In the genomic region with DNA sequence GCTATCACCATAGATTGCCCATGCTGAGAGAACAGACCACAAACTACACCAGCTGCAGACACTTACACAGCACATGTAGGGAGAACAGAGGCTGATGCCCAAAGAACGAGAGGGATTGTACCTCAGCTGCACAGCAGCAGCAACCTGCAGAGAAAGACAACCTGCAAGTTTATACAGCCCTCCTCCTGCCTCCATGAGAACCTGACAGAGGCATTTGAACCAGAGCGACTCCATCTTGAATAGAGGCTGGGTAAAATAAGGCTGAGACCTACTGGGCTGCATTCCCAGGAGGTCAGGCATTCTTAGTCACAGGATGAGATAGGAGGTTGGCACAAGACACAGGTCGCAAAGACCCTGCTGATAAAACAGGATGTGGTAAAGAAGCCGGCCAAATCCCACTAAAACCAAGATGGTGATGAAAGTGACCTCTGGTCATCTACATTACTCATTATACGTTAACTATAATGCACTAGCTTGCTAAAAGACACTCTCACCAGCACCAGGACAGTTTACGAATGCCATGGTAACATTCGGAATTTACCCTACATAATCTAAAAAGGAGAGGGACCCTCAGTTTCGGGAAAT, we compare ENCODE assay signal across 16 cellular contexts.
DNase-seq lines count a peak whose midpoint lies in the region; TF ChIP-seq lines count a peak whose summit lies in the region.
"Had no signal": no experiment of that assay in that cellular context is flagged by ENCODE, and none has a peak within 500 bp of the region (broad histone marks: within the 10 kb centered on the region; RNA-seq: fewer than 3 reads in every experiment).

No MANE protein-coding gene starts in this region.

- TF ChIP-seq CTCF in BJ (IDR thresholded peaks at IDR 0.05; ENCODE audit: insufficient read depth, low read depth, low read length) (no peak), NB4 (IDR thresholded peaks at IDR 0.05; ENCODE audit: low read depth, low read length) (no peak), astrocyte of the cerebellum (IDR thresholded peaks at IDR 0.05; ENCODE audit: low read depth, low read length, missing control alignments) (no peak), neural progenitor cell (IDR thresholded peaks at IDR 0.05) (no peak), sigmoid colon (IDR thresholded peaks at IDR 0.05) (no peak)

- H2AFZ ChIP-seq in neural progenitor cell (replicated peaks), result no peak overlapping the region

- TF ChIP-seq POLR2A in NB4 (IDR thresholded peaks at IDR 0.05; ENCODE audit: extremely low read depth, insufficient read length) (no peak), sigmoid colon (IDR thresholded peaks at IDR 0.05) (no peak)

- H3K4me3 ChIP-seq in BJ (ENCODE audit: low read depth, low read length), result no peak overlapping the region
- no peak overlapping the region for H3K4me3 ChIP-seq in NB4 (ENCODE audit: low read depth, low read length)
- no peak overlapping the region for H3K4me3 ChIP-seq in astrocyte of the cerebellum (ENCODE audit: low read depth, low read length)
- H3K4me3 ChIP-seq in neural progenitor cell, result no peak overlapping the region
- H3K4me3 ChIP-seq in sigmoid colon, result no peak overlapping the region
- H3K4me3 ChIP-seq: Peyer's patch had no signal

- in situ Hi-C loops in astrocyte of the cerebellum (cut with HindIII; ENCODE audit: low sequenced_read_pairs), result loop anchor here (10.0 kb wide), 1 partner anchor 113 kb away; no protein-coding TSS in a partner anchor

- no peak overlapping the region for H3K4me2 ChIP-seq in neural progenitor cell

- no peaks in the 10 kb centered on the region for H3K9me3 ChIP-seq in neural progenitor cell (ENCODE audit: low read depth)
- H3K9me3 ChIP-seq in sigmoid colon, result no peaks in the 10 kb centered on the region
- H3K9me3 ChIP-seq: Peyer's patch had no signal

- WGBS in sigmoid colon, 2 donors, result 87 to 90% methylated on average over 8 of the region's 8 CpGs

- intact Hi-C loops in sigmoid colon (cut with DNase I), result no loop called here

- H3K27ac ChIP-seq in neural progenitor cell (no peak overlapping the region), sigmoid colon (no peak overlapping the region)
- H3K27ac ChIP-seq: Peyer's patch had no signal

- H3K4me1 ChIP-seq in neural progenitor cell (no peaks in the 10 kb centered on the region), sigmoid colon (peaks cover 0 to 16% (median 0%) of the 10 kb centered on the region in 4 donors)
- H3K4me1 ChIP-seq: Peyer's patch had no signal

- CTCF ChIA-PET in BJ (lab: Yijun Ruan, JAX), result interaction anchor here (0.8 to 2.7 kb wide), 6 partner anchors 28 to 60 kb away, joined by 3 to 10 read pairs (median 4); no protein-coding TSS in a partner anchor

- H3K27me3 ChIP-seq in BJ (ENCODE audit: control insufficient read depth, insufficient read depth, low read length) (no peaks in the 10 kb centered on the region), neural progenitor cell (no peaks in the 10 kb centered on the region), sigmoid colon (no peaks in the 10 kb centered on the region)
- H3K27me3 ChIP-seq: Peyer's patch had no signal

- H3K36me3 ChIP-seq in BJ (ENCODE audit: control insufficient read depth, insufficient read depth, low read length) (no peaks in the 10 kb centered on the region), neural progenitor cell (no peaks in the 10 kb centered on the region), sigmoid colon (no peaks in the 10 kb centered on the region)
- H3K36me3 ChIP-seq: Peyer's patch had no signal

- no peaks in the 10 kb centered on the region for H3K79me2 ChIP-seq in neural progenitor cell (ENCODE audit: low read depth)

- no peaks in the 10 kb centered on the region for H3K4me1 Mint-ChIP-seq in neural progenitor cell
- H3K4me1 Mint-ChIP-seq: activated CD8-positive, alpha-beta memory T cell treated with anti-CD3 and anti-CD28 coated beads, Interleukin-2, amount 10 ng/mL, durations not matched to agents 7 days and 5 days had no signal

- peaks cover 2% of the 10 kb centered on the region for H3K9me3 Mint-ChIP-seq in neural progenitor cell

- peak; percentile 12 for DNase-seq in BJ (ENCODE audit: low read depth)
- DNase-seq in NB4 (ENCODE audit: low read depth), result peak; percentile 70
- DNase-seq in astrocyte of the cerebellum (ENCODE audit: low read depth), result peak; percentile 34
- peak; percentile 84 for DNase-seq in glomerular visceral epithelial cell (ENCODE audit: extremely low spot score)
- DNase-seq in neural progenitor cell (ENCODE audit: low spot score), result no peak
- no peak for DNase-seq in SHP77 (lab: John Stamatoyannopoulos, UW)
- no peak for DNase-seq in AG20443 (ENCODE audit: low spot score)
- no peak for DNase-seq in sigmoid colon
- DNase-seq: activated CD8-positive, alpha-beta memory T cell treated with anti-CD3 and anti-CD28 coated beads, Interleukin-2, amount 10 ng/mL, durations not matched to agents 7 days and 5 days; activated naive CD4-positive, alpha-beta T cell; foreskin melanocyte; NCI-H1930; NCI-H748 treated with DMSO at 0.1 percent for 48 hours; Peyer's patch had no signal

- no peak for TF ChIP-seq EP300 in sigmoid colon (IDR thresholded peaks at IDR 0.05)

- H4K20me1 ChIP-seq in neural progenitor cell (ENCODE audit: low read depth), result no peaks in the 10 kb centered on the region

- no peak overlapping the region for H3K4me3 Mint-ChIP-seq in neural progenitor cell
- H3K4me3 Mint-ChIP-seq: activated CD8-positive, alpha-beta memory T cell treated with anti-CD3 and anti-CD28 coated beads, Interleukin-2, amount 10 ng/mL, durations not matched to agents 7 days and 5 days; B cell had no signal

- H3K9ac ChIP-seq in neural progenitor cell, result no peak overlapping the region

- H3K27me3 Mint-ChIP-seq in neural progenitor cell (ENCODE audit: insufficient read depth, low read depth), result no peaks in the 10 kb centered on the region

- H3K27ac Mint-ChIP-seq in neural progenitor cell, result no peak overlapping the region
- H3K27ac Mint-ChIP-seq: activated CD8-positive, alpha-beta memory T cell treated with anti-CD3 and anti-CD28 coated beads, Interleukin-2, amount 10 ng/mL, durations not matched to agents 7 days and 5 days; B cell; progenitor cell of endocrine pancreas had no signal

- H3F3A ChIP-seq in neural progenitor cell (ENCODE audit: low read depth), result no peaks in the 10 kb centered on the region

- H3K36me3 Mint-ChIP-seq in neural progenitor cell, result no peaks in the 10 kb centered on the region
- H3K36me3 Mint-ChIP-seq: activated CD8-positive, alpha-beta memory T cell treated with anti-CD3 and anti-CD28 coated beads, Interleukin-2, amount 10 ng/mL, durations not matched to agents 7 days and 5 days had no signal

- POLR2A ChIA-PET in BJ (lab: Charles Lee), result interaction anchor here (0.8 kb wide), 1 partner anchor 69 kb away, joined by 3 read pairs; no protein-coding TSS in a partner anchor

Comparison
In these comparisons a context has a peak if more than half of its experiments do, and no peak if none do; other contexts are left out.
1. DNase-seq: peak in BJ (single experiment), NB4 (single experiment), astrocyte of the cerebellum (single experiment) and glomerular visceral epithelial cell (single experiment); none in neural progenitor cell (single experiment), SHP77 (0 of 2), AG20443 (single experiment) and sigmoid colon (single experiment).